20 cellular contexts compared by ENCODE assay signal in genomic region chr16:86806181-86806837, GRCh38.
"Had no signal": no experiment of that assay in that cellular context is flagged by ENCODE, and none has a peak within 500 bp of the region (broad histone marks: within the 10 kb centered on the region; RNA-seq: fewer than 3 reads in every experiment).

No MANE protein-coding gene starts in this region.

- DNase-seq: activated CD4-positive, alpha-beta T cell treated with anti-CD3 and anti-CD28 coated beads for 36 hours; activated CD8-positive, alpha-beta memory T cell treated with anti-CD3 and anti-CD28 coated beads, Interleukin-2, amount 50 U/mL, for 48 hours; activated CD8-positive, alpha-beta T cell treated with anti-CD3 and anti-CD28 coated beads, Interleukin-2, amount 10 ng/mL, durations not matched to agents 7 days and 5 days; activated naive CD4-positive, alpha-beta T cell; central memory CD4-positive, alpha-beta T cell; cortex of kidney; effector CD8-positive, alpha-beta T cell; left cardiac atrium; mucosa of descending colon; naive thymus-derived CD8-positive, alpha-beta T cell; occipital lobe; right lobe of liver; stimulated activated CD4-positive, alpha-beta T cell treated with anti-CD3 and anti-CD28 coated beads, Interleukin-12 subunit alpha, Interleukin-12 subunit beta, amount 100 ng/mL, for 4 hours; stimulated activated CD4-positive, alpha-beta T cell treated with anti-CD3 and anti-CD28 coated beads, Interleukin-2, amount 100 ng/mL, for 48 hours; stimulated activated CD8-positive, alpha-beta memory T cell treated with anti-CD3 and anti-CD28 coated beads, Interleukin-4, amount 100 ng/mL, for 48 hours; stimulated activated naive CD8-positive, alpha-beta T cell treated with anti-CD3 and anti-CD28 coated beads, Interleukin-15, Interleukin-2, amounts not matched to agents 100 U/mL and 50 U/mL, for 24 hours had no signal

- H3K9me3 ChIP-seq: mucosa of descending colon, prostate gland, right lobe of liver had no signal

- H3K36me3 Mint-ChIP-seq: naive thymus-derived CD8-positive, alpha-beta T cell had no signal

- H3K4me1 Mint-ChIP-seq: activated CD4-positive, alpha-beta T cell treated with anti-CD3 and anti-CD28 coated beads for 36 hours; naive thymus-derived CD8-positive, alpha-beta T cell had no signal

- H3K9me3 Mint-ChIP-seq: activated T-helper 1 cell treated with anti-CD3 and anti-CD28 coated beads, Interleukin-12 subunit alpha, Interleukin-12 subunit beta, Interleukin-2, Interleukin-4 antibody, amounts not matched to agents 30 ng/mL and 10 ng/mL and 1 ng/mL, durations not matched to agents 14 hours and 24 hours and 36 hours; naive thymus-derived CD8-positive, alpha-beta T cell had no signal

- H3K27ac ChIP-seq: gastroesophageal sphincter, prostate gland, right lobe of liver had no signal

- H3K4me3 ChIP-seq: gastroesophageal sphincter, lung, mucosa of descending colon, prostate gland, right lobe of liver had no signal

- H3K27me3 ChIP-seq: right lobe of liver had no signal

- H3K36me3 ChIP-seq: gastroesophageal sphincter, prostate gland, right lobe of liver had no signal

- ATAC-seq: activated CD4-positive, alpha-beta T cell treated with anti-CD3 and anti-CD28 coated beads for 36 hours; activated CD8-positive, alpha-beta T cell treated with anti-CD3 and anti-CD28 coated beads, Interleukin-2, amount 10 ng/mL, durations not matched to agents 7 days and 5 days; gastroesophageal sphincter; left cardiac atrium; mucosa of descending colon; naive thymus-derived CD8-positive, alpha-beta T cell; stimulated activated naive CD8-positive, alpha-beta T cell treated with anti-CD3 and anti-CD28 coated beads, Interleukin-15, Interleukin-2, amounts not matched to agents 100 U/mL and 50 U/mL, for 24 hours had no signal

- H3K27ac Mint-ChIP-seq: activated CD4-positive, alpha-beta T cell treated with anti-CD3 and anti-CD28 coated beads for 36 hours; activated CD8-positive, alpha-beta T cell treated with anti-CD3 and anti-CD28 coated beads, Interleukin-2, amount 10 ng/mL, durations not matched to agents 7 days and 5 days; activated T-helper 1 cell treated with anti-CD3 and anti-CD28 coated beads, Interleukin-12 subunit alpha, Interleukin-12 subunit beta, Interleukin-2, Interleukin-4 antibody, amounts not matched to agents 30 ng/mL and 10 ng/mL and 1 ng/mL, durations not matched to agents 14 hours and 24 hours and 36 hours; naive thymus-derived CD8-positive, alpha-beta T cell had no signal

- H3K4me3 Mint-ChIP-seq: activated CD4-positive, alpha-beta T cell treated with anti-CD3 and anti-CD28 coated beads for 36 hours; activated CD8-positive, alpha-beta T cell treated with anti-CD3 and anti-CD28 coated beads, Interleukin-2, amount 10 ng/mL, durations not matched to agents 7 days and 5 days; activated T-helper 1 cell treated with anti-CD3 and anti-CD28 coated beads, Interleukin-12 subunit alpha, Interleukin-12 subunit beta, Interleukin-2, Interleukin-4 antibody, amounts not matched to agents 30 ng/mL and 10 ng/mL and 1 ng/mL, durations not matched to agents 14 hours and 24 hours and 36 hours; naive thymus-derived CD8-positive, alpha-beta T cell had no signal

- H3K4me1 ChIP-seq: gastroesophageal sphincter, prostate gland, right lobe of liver had no signal
